8 cellular contexts compared by ENCODE assay signal in genomic region chr1:77218477-77219165, GRCh38. TPM values are rescaled to one million over a fixed set of nuclear protein-coding genes. Genes with fewer than 3 reads are reported as not detected.
DNase-seq lines count a peak whose midpoint lies in the region; ATAC-seq and TF ChIP-seq lines count a peak whose summit lies in the region.

No MANE protein-coding gene starts in this region.

- H3K27me3 Mint-ChIP-seq in neural progenitor cell (ENCODE audit: insufficient read depth, low read depth), result no peaks in the 10 kb centered on the region

- H3K4me2 ChIP-seq in neural progenitor cell, result peak overlapping the region; percentile 84

- peaks cover 4% of the 10 kb centered on the region for H3K9me3 Mint-ChIP-seq in neural progenitor cell

- H4K20me1 ChIP-seq in neural progenitor cell (ENCODE audit: low read depth), result no peaks in the 10 kb centered on the region

- H3K9me3 ChIP-seq in neural progenitor cell (ENCODE audit: low read depth), result no peaks in the 10 kb centered on the region

- H3F3A ChIP-seq in neural progenitor cell (ENCODE audit: low read depth), result no peaks in the 10 kb centered on the region

- H3K27ac ChIP-seq in C4-2B, result peak overlapping the region; percentile 82
- H3K27ac ChIP-seq in neural progenitor cell, result no peak overlapping the region

- no peak for TF ChIP-seq CTCF in C4-2B (conservative IDR thresholded peaks at IDR 0.05)
- TF ChIP-seq CTCF in neural progenitor cell (IDR thresholded peaks at IDR 0.05), result no peak

- peaks cover 32% of the 10 kb centered on the region for H3K79me2 ChIP-seq in neural progenitor cell (ENCODE audit: low read depth)

- H3K4me1 ChIP-seq in neural progenitor cell, result peaks cover 4% of the 10 kb centered on the region

- ATAC-seq in GM19324 (IDR thresholded peaks at IDR 0.05; ENCODE audit: low FRiP score, unreplicated experiment) (peak; percentile 35), HG03280 (IDR thresholded peaks at IDR 0.05; ENCODE audit: unreplicated experiment) (peak; percentile 31)

- peaks cover 18% of the 10 kb centered on the region for H3K4me1 Mint-ChIP-seq in neural progenitor cell

- H2AFZ ChIP-seq in neural progenitor cell (replicated peaks), result peak overlapping the region; percentile 90

- peak overlapping the region; percentile 42 for H3K9ac ChIP-seq in neural progenitor cell

- H3K36me3 Mint-ChIP-seq in neural progenitor cell, result peaks cover 24% of the 10 kb centered on the region

- H3K27ac Mint-ChIP-seq in neural progenitor cell, result peak overlapping the region; percentile 92

- DNase-seq in SW480 (ENCODE audit: low spot score), result peak; percentile 29
- DNase-seq in fibroblast of gingiva (ENCODE audit: low read depth), result peak; percentile 8
- no peak for DNase-seq in neural progenitor cell (ENCODE audit: low spot score)
- no peak for DNase-seq in globus pallidus (ENCODE audit: low spot score)
- no peak for DNase-seq in activated gamma-delta T cell (lab: John Stamatoyannopoulos, UW)

- no peaks in the 10 kb centered on the region for H3K27me3 ChIP-seq in neural progenitor cell

- peak overlapping the region; percentile 67 for H3K4me3 ChIP-seq in neural progenitor cell

- H3K4me3 Mint-ChIP-seq in neural progenitor cell, result peak overlapping the region; percentile 96

- H3K36me3 ChIP-seq in neural progenitor cell, result no peaks in the 10 kb centered on the region

RNA-seq across cellular contexts. Expression of gene PIGK, which starts 0.6 kb away (rescaled TPM):
- 16.9 and 44.1 TPM in 2 replicates for total RNA-seq in neural progenitor cell (ENCODE audit: low replicate concordance)

Comparison
In these comparisons a context has a peak if more than half of its experiments do, and no peak if none do; other contexts are left out.
1. DNase-seq: peak in SW480 (single experiment) and fibroblast of gingiva (single experiment); none in neural progenitor cell (single experiment), globus pallidus (single experiment) and activated gamma-delta T cell (single experiment).